ENCODE assay signal across 9 cellular contexts in the genomic region with DNA sequence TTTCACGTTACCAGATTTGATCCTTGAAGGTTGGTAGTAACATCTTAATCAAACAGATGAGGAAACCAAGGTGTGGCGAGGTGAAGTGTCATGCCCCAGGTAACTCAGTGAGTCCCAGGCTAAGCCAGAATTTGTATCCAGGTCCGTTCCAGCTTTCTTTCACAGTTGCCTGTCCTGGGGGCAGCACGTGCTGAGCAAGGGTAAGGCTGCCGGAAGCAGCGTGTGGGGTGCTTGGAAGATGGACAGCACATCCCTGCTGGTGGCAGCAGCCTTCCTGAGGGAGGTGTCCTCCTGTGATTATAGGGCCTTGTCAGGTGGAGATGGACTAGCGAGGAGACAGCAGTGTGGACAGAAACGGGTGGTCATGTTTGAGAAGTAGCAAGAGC. TPM values are rescaled to one million over a fixed set of nuclear protein-coding genes. Genes with fewer than 3 reads are reported as not detected.
DNase-seq lines count a peak whose midpoint lies in the region; ATAC-seq, FAIRE-seq and TF ChIP-seq lines count a peak whose summit lies in the region.
"Had no signal": no experiment of that assay in that cellular context is flagged by ENCODE, and none has a peak within 500 bp of the region (broad histone marks: within the 10 kb centered on the region; RNA-seq: fewer than 3 reads in every experiment).

No MANE protein-coding gene starts in this region.

- POLR2A ChIA-PET in CD4-positive, alpha-beta memory T cell (lab: Charles Lee; ENCODE audit: partially characterized antibody) = interaction anchor here (1.0 kb wide), 2 partner anchors 13 kb away, joined by 3 read pairs; no protein-coding TSS in a partner anchor
- POLR2A ChIA-PET in PC-3 (lab: Charles Lee; ENCODE audit: unreplicated experiment) = no interaction called here

- H3F3A ChIP-seq in PC-3 (ENCODE audit: low read length, unreplicated experiment) = no peaks in the 10 kb centered on the region

- WGBS in pancreas, 2 donors = 37 to 39% methylated on average over 8 of the region's 8 CpGs

- H3K79me2 ChIP-seq in PC-3 (ENCODE audit: low read length) = peaks cover 70% of the 10 kb centered on the region

- peak overlapping the region in 4 of 7 donors; percentile 18 to 78 (median 64) for H3K27ac Mint-ChIP-seq in CD4-positive, alpha-beta memory T cell

- TSS peak; percentile 68 for BruUV-seq in PC-3 (replicated peaks; lab: Mats Ljungman, UMichigan)

- no peaks in the 10 kb centered on the region for H3K27me3 Mint-ChIP-seq in CD4-positive, alpha-beta memory T cell

- TF ChIP-seq CTCF in PC-3 (conservative IDR thresholded peaks at IDR 0.05; ENCODE audit: low read depth, low read length) = no peak
- TF ChIP-seq CTCF in epithelial cell of esophagus (IDR thresholded peaks at IDR 0.05; ENCODE audit: insufficient read depth, low read depth, low read length, missing control alignments) = no peak
- TF ChIP-seq CTCF in pancreas (IDR thresholded peaks at IDR 0.05) = no peak

- H3K9ac ChIP-seq in PC-3 (ENCODE audit: low read length) = peak overlapping the region; percentile 95

- H3K9me2 ChIP-seq in PC-3 (replicated peaks; ENCODE audit: low read length) = no peaks in the 10 kb centered on the region

- no peaks in the 10 kb centered on the region for H4K20me1 ChIP-seq in PC-3 (ENCODE audit: low read length)

- CTCF ChIA-PET in CD4-positive, alpha-beta memory T cell (lab: Charles Lee; ENCODE audit: partially characterized antibody) = no interaction called here
- CTCF ChIA-PET in PC-3 (lab: Charles Lee) = interaction anchor here (0.6 to 0.7 kb wide), 2 partner anchors 15 to 34 kb away, joined by 3 to 9 read pairs; no protein-coding TSS in a partner anchor

- intact Hi-C loops in CD4-positive, alpha-beta memory T cell (cut with micrococcal nuclease) = loop anchor here (5.0 to 10.0 kb wide), 2 partner anchors 60 to 63 kb away; a partner anchor contains a TSS
- intact Hi-C loops in PC-3 (cut with micrococcal nuclease) (loop anchor here (10.0 kb wide), 1 partner anchor 53 kb away; a partner anchor contains a TSS), pancreas (cut with DNase I) (no loop called here)

- H3K4me3 ChIP-seq in CD4-positive, alpha-beta memory T cell (ENCODE audit: low read length in 2 of 2) = no peak overlapping the region
- H3K4me3 ChIP-seq in PC-3 (ENCODE audit: low read length) (peak overlapping the region; percentile 88), epithelial cell of esophagus (ENCODE audit: low read length) (peak overlapping the region; percentile 81), pancreas (peak overlapping the region in 2 of 4 donors; percentile 94 to 96)

- H2AFZ ChIP-seq in PC-3 (ENCODE audit: low read length) = no peak overlapping the region

- H3K9me3 ChIP-seq in CD4-positive, alpha-beta memory T cell (ENCODE audit: control insufficient read depth in 1 of 2, low read length in 2 of 2) = no peaks in the 10 kb centered on the region
- H3K9me3 ChIP-seq in PC-3 (ENCODE audit: low read length) = no peaks in the 10 kb centered on the region
- no peaks in the 10 kb centered on the region for H3K9me3 ChIP-seq in pancreas

- no peaks in the 10 kb centered on the region for H3K36me3 ChIP-seq in CD4-positive, alpha-beta memory T cell (ENCODE audit: insufficient read depth, low read length)
- H3K36me3 ChIP-seq in PC-3 (ENCODE audit: low read depth, low read length) (no peaks in the 10 kb centered on the region), pancreas (no peaks in the 10 kb centered on the region)

- FAIRE-seq in pancreas (lab: Jason Lieb, UNC) = no peak
- FAIRE-seq in RCC 7860 (lab: Jason Lieb, UNC) = no peak

- peaks cover 0 to 2% of the 10 kb centered on the region in 2 donors for H3K36me3 Mint-ChIP-seq in CD4-positive, alpha-beta memory T cell

- no peak for DNase-seq in CD4-positive, alpha-beta memory T cell
- DNase-seq in PC-3 (no peak), epithelial cell of esophagus (ENCODE audit: low read depth) (no peak), pancreas (no peak), SHP77 (lab: John Stamatoyannopoulos, UW) (no peak), germinal center (ENCODE audit: low spot score) (no peak), RCC 7860 (ENCODE audit: low spot score) (no peak)
- DNase-seq in stimulated activated CD4-positive, alpha-beta T cell treated with anti-CD3 and anti-CD28 coated beads, Interleukin-1b, Interleukin-23, amount 100 ng/mL, for 48 hours = no peak

- ATAC-seq in PC-3 (no peak), pancreas (no peak)
- ATAC-seq: activated CD4-positive, CD25-positive, alpha-beta regulatory T cell treated with anti-CD3 and anti-CD28 coated beads, Interleukin-2, amount 50 U/mL, for 24 hours had no signal

- H3K27ac ChIP-seq in CD4-positive, alpha-beta memory T cell (ENCODE audit: low read depth, low read length) = no peak overlapping the region
- H3K27ac ChIP-seq in PC-3 (ENCODE audit: low read length) (peak overlapping the region; percentile 92), pancreas (peak overlapping the region; percentile 4 to 93 (median 48))

- peak overlapping the region; percentile 99 for H3K4me2 ChIP-seq in PC-3 (ENCODE audit: low read length)

- no peaks in the 10 kb centered on the region for H3K27me3 ChIP-seq in CD4-positive, alpha-beta memory T cell (ENCODE audit: insufficient read depth, low read length)
- H3K27me3 ChIP-seq in PC-3 (ENCODE audit: low read length) (no peaks in the 10 kb centered on the region), pancreas (no peaks in the 10 kb centered on the region)

- H3K4me1 ChIP-seq in CD4-positive, alpha-beta memory T cell (ENCODE audit: insufficient read depth, low read length) = peaks cover 22% of the 10 kb centered on the region
- H3K4me1 ChIP-seq in PC-3 (ENCODE audit: insufficient read depth, low read length) = peaks cover 75% of the 10 kb centered on the region
- H3K4me1 ChIP-seq in pancreas = peaks cover 30 to 54% (median 51%) of the 10 kb centered on the region in 3 donors

- H3K9me3 Mint-ChIP-seq in CD4-positive, alpha-beta memory T cell = no peaks in the 10 kb centered on the region

- H3K4me3 Mint-ChIP-seq in CD4-positive, alpha-beta memory T cell = peak overlapping the region; percentile 21 to 92 (median 62)

- H3K4me1 Mint-ChIP-seq in CD4-positive, alpha-beta memory T cell = peaks cover 6 to 31% (median 26%) of the 10 kb centered on the region in 4 donors

RNA-seq across cellular contexts. Expression of a gene that starts 50.9 kb away (rescaled TPM):
- total RNA-seq in CD4-positive, alpha-beta memory T cell = 10 to 100 TPM; 25.8 to 26.1 TPM
- 10 to 100 TPM in 1 of 2 donors, 1 to 10 TPM in 1; 9.2 to 13.0 TPM for polyA plus RNA-seq in CD4-positive, alpha-beta memory T cell
- 64.5 and 74.8 TPM in 2 replicates for total RNA-seq in PC-3 (2014; rRNA removed)
- 10 to 100 TPM; 17.4 to 36.6 (median 26.0) TPM for total RNA-seq in pancreas
- polyA plus RNA-seq in pancreas = 10 to 100 TPM; 23.4 to 24.2 TPM

Comparison
In these comparisons a context has a peak if more than half of its experiments do, and no peak if none do; other contexts are left out.
1. H3K4me3 ChIP-seq: peak in PC-3 (single experiment) and epithelial cell of esophagus (single experiment); none in CD4-positive, alpha-beta memory T cell (0 of 2).
2. intact Hi-C loops: an anchor here in CD4-positive, alpha-beta memory T cell (5.0 to 10.0 kb wide) and PC-3 (10.0 kb wide); none called in pancreas.